ENCODE assay signal across 30 cellular contexts in the genomic region with DNA sequence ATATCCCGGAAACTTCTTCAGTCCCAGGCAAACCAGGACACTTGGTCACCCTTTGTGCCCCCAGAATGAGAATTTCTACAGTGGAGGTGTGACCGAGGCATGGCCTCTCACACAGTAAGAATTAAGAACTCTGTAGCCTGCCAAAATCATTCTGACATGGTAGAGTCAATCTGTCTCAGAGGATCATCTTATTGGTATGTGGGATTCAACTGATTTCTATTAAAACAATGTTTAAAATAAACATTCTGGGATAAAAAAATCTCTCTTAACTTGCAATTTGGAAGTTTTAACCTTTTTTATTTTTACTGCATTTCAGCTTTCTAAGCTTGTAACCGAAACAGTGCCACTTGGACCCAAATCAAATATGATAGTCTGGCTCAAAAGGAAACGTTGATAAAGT.
DNase-seq lines count a peak whose midpoint lies in the region; ATAC-seq, FAIRE-seq and TF ChIP-seq lines count a peak whose summit lies in the region.
"Had no signal": no experiment of that assay in that cellular context is flagged by ENCODE, and none has a peak within 500 bp of the region (broad histone marks: within the 10 kb centered on the region; RNA-seq: fewer than 3 reads in every experiment).

No MANE protein-coding gene starts in this region.

- no peak for ATAC-seq in heart right ventricle
- ATAC-seq: esophagus mucosa, upper lobe of right lung had no signal

- H3K27ac Mint-ChIP-seq in astrocyte (ENCODE audit: unreplicated experiment) = no peak overlapping the region
- H3K27ac Mint-ChIP-seq in T-helper 2 cell treated with Interferon-gamma antibody and Interleukin-4, amounts not matched to agents 5 μg/mL and 100 μg/mL, for 36 hours = no peak overlapping the region
- H3K27ac Mint-ChIP-seq: activated B cell treated with CpG ODN at 0.5 μM for 24 hours; activated CD4-positive, alpha-beta memory T cell treated with anti-CD3 and anti-CD28 coated beads, Interleukin-2, amount 10 ng/mL, durations not matched to agents 7 days and 5 days; immature natural killer cell had no signal

- H3K27ac ChIP-seq in ACC112 (ENCODE audit: low read depth, low read length) (peak overlapping the region; percentile 58), GM23248 (peak overlapping the region; percentile 80), astrocyte (ENCODE audit: low read depth, low read length) (peak overlapping the region; percentile 55), heart right ventricle (no peak overlapping the region), smooth muscle cell (ENCODE audit: low read depth) (no peak overlapping the region)
- H3K27ac ChIP-seq: 22Rv1, C4-2B, left ventricle myocardium inferior, SK-N-MC, stomach, upper lobe of right lung had no signal

- H3K9me3 ChIP-seq in GM23248 (ENCODE audit: low read depth) = no peaks in the 10 kb centered on the region
- no peaks in the 10 kb centered on the region for H3K9me3 ChIP-seq in astrocyte (ENCODE audit: insufficient read depth, low read depth, low read length)
- H3K9me3 ChIP-seq in heart right ventricle = no peaks in the 10 kb centered on the region
- H3K9me3 ChIP-seq in smooth muscle cell (replicated peaks; ENCODE audit: low read depth) = no peaks in the 10 kb centered on the region
- H3K9me3 ChIP-seq: left ventricle myocardium inferior, stomach, upper lobe of right lung had no signal

- H4K20me1 ChIP-seq in GM23248 (ENCODE audit: insufficient read depth) (no peaks in the 10 kb centered on the region), astrocyte (ENCODE audit: insufficient read depth, low read length) (no peaks in the 10 kb centered on the region), smooth muscle cell (ENCODE audit: low read depth) (no peaks in the 10 kb centered on the region)

- peaks cover 17% of the 10 kb centered on the region for H3K4me1 Mint-ChIP-seq in astrocyte (ENCODE audit: low read depth, unreplicated experiment)
- H3K4me1 Mint-ChIP-seq in T-helper 2 cell treated with Interferon-gamma antibody and Interleukin-4, amounts not matched to agents 5 μg/mL and 100 μg/mL, for 36 hours (ENCODE audit: low read depth) = no peaks in the 10 kb centered on the region
- H3K4me1 Mint-ChIP-seq: activated B cell treated with CpG ODN at 0.5 μM for 24 hours; activated CD4-positive, alpha-beta memory T cell treated with anti-CD3 and anti-CD28 coated beads, Interleukin-2, amount 10 ng/mL, durations not matched to agents 7 days and 5 days; central memory CD8-positive, alpha-beta T cell; immature natural killer cell had no signal

- H3F3A ChIP-seq in GM23248 (ENCODE audit: insufficient read depth) (peaks cover 76% of the 10 kb centered on the region), smooth muscle cell (ENCODE audit: low read depth) (peaks cover 7% of the 10 kb centered on the region)

- no peak for TF ChIP-seq CTCF in astrocyte (IDR thresholded peaks at IDR 0.05; ENCODE audit: insufficient read depth, low read depth, low read length)
- no peak for TF ChIP-seq CTCF in foreskin fibroblast (IDR thresholded peaks at IDR 0.05; ENCODE audit: low read depth, low read length)
- no peak for TF ChIP-seq CTCF in heart right ventricle (IDR thresholded peaks at IDR 0.05)
- TF ChIP-seq CTCF in smooth muscle cell (IDR thresholded peaks at IDR 0.05; ENCODE audit: borderline replicate concordance, insufficient read depth, poor library complexity, severe bottlenecking) = no peak

- H3K9me2 ChIP-seq in GM23248 (ENCODE audit: insufficient read depth) = no peaks in the 10 kb centered on the region

- H3K36me3 Mint-ChIP-seq in astrocyte (ENCODE audit: low read depth, unreplicated experiment) = no peaks in the 10 kb centered on the region
- no peaks in the 10 kb centered on the region for H3K36me3 Mint-ChIP-seq in T-helper 2 cell treated with Interferon-gamma antibody and Interleukin-4, amounts not matched to agents 5 μg/mL and 100 μg/mL, for 36 hours (ENCODE audit: low read depth)
- H3K36me3 Mint-ChIP-seq: immature natural killer cell had no signal

- in situ Hi-C loops in GM23248 (cut with MboI) = no loop called here

- intact Hi-C loops in heart right ventricle (cut with DNase I) = no loop called here

- no peak overlapping the region for H3K9ac ChIP-seq in GM23248
- no peak overlapping the region for H3K9ac ChIP-seq in astrocyte (ENCODE audit: low read length)
- no peak overlapping the region for H3K9ac ChIP-seq in smooth muscle cell (ENCODE audit: low read depth)

- H3K4me1 ChIP-seq in ACC112 (ENCODE audit: control insufficient read depth, insufficient read depth, low read length, unreplicated experiment) = peaks cover 59% of the 10 kb centered on the region
- H3K4me1 ChIP-seq in GM23248 (ENCODE audit: insufficient read depth) = peaks cover 74% of the 10 kb centered on the region
- H3K4me1 ChIP-seq in astrocyte (ENCODE audit: insufficient read depth, low read length) = peaks cover 39% of the 10 kb centered on the region
- H3K4me1 ChIP-seq in heart right ventricle = peaks cover 0 to 9% (median 0%) of the 10 kb centered on the region in 9 donors
- H3K4me1 ChIP-seq in smooth muscle cell (ENCODE audit: low read depth) = no peaks in the 10 kb centered on the region
- H3K4me1 ChIP-seq: upper lobe of right lung had no signal

- H3K4me3 ChIP-seq in ACC112 (ENCODE audit: low read depth, low read length) (peak overlapping the region; percentile 6; the same call in 1 of the 2 replicates), GM23248 (no peak overlapping the region), astrocyte (ENCODE audit: insufficient read depth, low read depth, low read length) (no peak overlapping the region), foreskin fibroblast (ENCODE audit: low read depth in 1 of 2, low read length in 2 of 2) (no peak overlapping the region), heart right ventricle (no peak overlapping the region), smooth muscle cell (no peak overlapping the region)
- H3K4me3 ChIP-seq: left ventricle myocardium inferior, SK-N-MC, stomach, upper lobe of right lung had no signal

- peak; percentile 37 for FAIRE-seq in astrocyte (lab: Jason Lieb, UNC)
- FAIRE-seq: D721Med, G401.6, H54 had no signal

- H3K27me3 Mint-ChIP-seq in astrocyte (ENCODE audit: low read depth, unreplicated experiment) = no peaks in the 10 kb centered on the region
- H3K27me3 Mint-ChIP-seq in T-helper 2 cell treated with Interferon-gamma antibody and Interleukin-4, amounts not matched to agents 5 μg/mL and 100 μg/mL, for 36 hours (ENCODE audit: low read depth) = no peaks in the 10 kb centered on the region
- H3K27me3 Mint-ChIP-seq: activated B cell treated with CpG ODN at 0.5 μM for 24 hours; activated CD4-positive, alpha-beta memory T cell treated with anti-CD3 and anti-CD28 coated beads, Interleukin-2, amount 10 ng/mL, durations not matched to agents 7 days and 5 days; central memory CD8-positive, alpha-beta T cell had no signal

- no peaks in the 10 kb centered on the region for H3K79me2 ChIP-seq in ACC112 (ENCODE audit: control insufficient read depth, insufficient read depth, low read length, unreplicated experiment)
- H3K79me2 ChIP-seq in GM23248 (ENCODE audit: insufficient read depth) = no peaks in the 10 kb centered on the region
- no peaks in the 10 kb centered on the region for H3K79me2 ChIP-seq in astrocyte (ENCODE audit: insufficient read depth, low read length)
- H3K79me2 ChIP-seq in smooth muscle cell (ENCODE audit: low read depth) = no peaks in the 10 kb centered on the region

- H3K4me2 ChIP-seq in GM23248 (ENCODE audit: unreplicated experiment) (peak overlapping the region; percentile 25), astrocyte (ENCODE audit: low read length) (peak overlapping the region; percentile 42), smooth muscle cell (no peak overlapping the region)

- H2AFZ ChIP-seq in ACC112 (ENCODE audit: low read length, unreplicated experiment) = peak overlapping the region; percentile 67
- H2AFZ ChIP-seq in GM23248 = no peak overlapping the region
- no peak overlapping the region for H2AFZ ChIP-seq in astrocyte (ENCODE audit: low read depth, low read length)
- H2AFZ ChIP-seq in smooth muscle cell (ENCODE audit: low read depth) = no peak overlapping the region

- no peaks in the 10 kb centered on the region for H3K27me3 ChIP-seq in ACC112 (ENCODE audit: insufficient read depth, low read length)
- no peaks in the 10 kb centered on the region for H3K27me3 ChIP-seq in GM23248 (replicated peaks; ENCODE audit: insufficient read depth)
- no peaks in the 10 kb centered on the region for H3K27me3 ChIP-seq in astrocyte (ENCODE audit: insufficient read depth, low read length)
- no peaks in the 10 kb centered on the region for H3K27me3 ChIP-seq in heart right ventricle
- H3K27me3 ChIP-seq in smooth muscle cell (ENCODE audit: low read depth) = no peaks in the 10 kb centered on the region
- H3K27me3 ChIP-seq: stomach, upper lobe of right lung had no signal

- H3K36me3 ChIP-seq in ACC112 (ENCODE audit: insufficient read depth, low read length) = no peaks in the 10 kb centered on the region
- H3K36me3 ChIP-seq in GM23248 (ENCODE audit: low read depth) = no peaks in the 10 kb centered on the region
- no peaks in the 10 kb centered on the region for H3K36me3 ChIP-seq in astrocyte (ENCODE audit: insufficient read depth, low read length)
- no peaks in the 10 kb centered on the region for H3K36me3 ChIP-seq in heart right ventricle
- no peaks in the 10 kb centered on the region for H3K36me3 ChIP-seq in smooth muscle cell (ENCODE audit: low read depth)
- H3K36me3 ChIP-seq: left ventricle myocardium inferior, stomach, upper lobe of right lung had no signal

- no peaks in the 10 kb centered on the region for H3K9me3 Mint-ChIP-seq in astrocyte (ENCODE audit: unreplicated experiment)
- H3K9me3 Mint-ChIP-seq in T-helper 2 cell treated with Interferon-gamma antibody and Interleukin-4, amounts not matched to agents 5 μg/mL and 100 μg/mL, for 36 hours = no peaks in the 10 kb centered on the region
- H3K9me3 Mint-ChIP-seq: activated B cell treated with CpG ODN at 0.5 μM for 24 hours; activated CD4-positive, alpha-beta memory T cell treated with anti-CD3 and anti-CD28 coated beads, Interleukin-2, amount 10 ng/mL, durations not matched to agents 7 days and 5 days; central memory CD8-positive, alpha-beta T cell had no signal

- DNase-seq in GM23248 (peak; percentile 89), astrocyte (ENCODE audit: low read depth) (peak; percentile 82), foreskin fibroblast (peak; percentile 50 to 75), heart right ventricle (no peak), NCI-H774 (lab: John Stamatoyannopoulos, UW) (no peak), smooth muscle cell (lab: John Stamatoyannopoulos, UW; ENCODE audit: unreplicated experiment) (no peak)
- DNase-seq in T-helper 2 cell treated with Interferon-gamma antibody and Interleukin-4, amounts not matched to agents 5 μg/mL and 100 μg/mL, for 36 hours (ENCODE audit: low spot score) = no peak
- DNase-seq: activated B cell treated with CpG ODN at 0.5 μM for 24 hours; activated CD4-positive, alpha-beta memory T cell treated with anti-CD3 and anti-CD28 coated beads, Interleukin-2, amount 10 ng/mL, durations not matched to agents 7 days and 5 days; activated naive CD4-positive, alpha-beta T cell; activated T-cell treated with anti-CD3 and anti-CD28 coated beads, Interleukin-2, amount 50 U/mL, for 1 hour; effector CD4-positive, alpha-beta T cell; immature natural killer cell; left ventricle myocardium inferior; NCI-H1092 treated with DMSO at 0.1 percent for 48 hours; NCI-H2081; NCI-H446 treated with DMSO at 0.1 percent for 48 hours; stimulated activated CD4-positive, alpha-beta T cell treated with anti-CD3 and anti-CD28 coated beads, Interleukin-4, amount 100 ng/mL, for 4 hours; stomach; T-helper 9 cell; upper lobe of right lung had no signal

- no peak overlapping the region for H3K4me3 Mint-ChIP-seq in astrocyte (ENCODE audit: unreplicated experiment)
- H3K4me3 Mint-ChIP-seq in T-helper 2 cell treated with Interferon-gamma antibody and Interleukin-4, amounts not matched to agents 5 μg/mL and 100 μg/mL, for 36 hours = no peak overlapping the region
- H3K4me3 Mint-ChIP-seq: activated B cell treated with CpG ODN at 0.5 μM for 24 hours; activated CD4-positive, alpha-beta memory T cell treated with anti-CD3 and anti-CD28 coated beads, Interleukin-2, amount 10 ng/mL, durations not matched to agents 7 days and 5 days; central memory CD8-positive, alpha-beta T cell; immature natural killer cell had no signal

- 2% methylated on average over 4 of the region's 4 CpGs for WGBS in GM23248 (ENCODE audit: low coverage in 1 of 2, low lambda C conversion rate in 2 of 2, missing lambda C conversion rate in 2 of 2), 2 experiments
- WGBS in heart right ventricle, 2 donors = 46 to 50% methylated on average over 4 of the region's 4 CpGs
- 56% methylated on average over 4 of the region's 4 CpGs for WGBS in smooth muscle cell (ENCODE audit: low lambda C conversion rate)

Comparison
In these comparisons a context has a peak if more than half of its experiments do, and no peak if none do; other contexts are left out.
1. H3K27ac ChIP-seq: peak in ACC112 (single experiment), GM23248 (single experiment) and astrocyte (single experiment); none in heart right ventricle (0 of 10) and smooth muscle cell (single experiment).
2. DNase-seq: peak in GM23248 (single experiment), astrocyte (single experiment) and foreskin fibroblast (2 of 2); none in T-helper 2 cell treated with Interferon-gamma antibody and Interleukin-4, amounts not matched to agents 5 μg/mL and 100 μg/mL, for 36 hours (single experiment), heart right ventricle (0 of 2), NCI-H774 (single experiment) and smooth muscle cell (single experiment).